26 cellular contexts compared by ENCODE assay signal in genomic region chr20:10157539-10157938, GRCh38.
"Had no signal": no experiment of that assay in that cellular context is flagged by ENCODE, and none has a peak within 500 bp of the region (broad histone marks: within the 10 kb centered on the region; RNA-seq: fewer than 3 reads in every experiment).

No MANE protein-coding gene starts in this region.

- ATAC-seq: foreskin keratinocyte; gastroesophageal sphincter; heart left ventricle; left cardiac atrium; left lung; naive thymus-derived CD8-positive, alpha-beta T cell; sciatic nerve had no signal

- H3K27me3 ChIP-seq: esophagus muscularis mucosa, left lung, right atrium auricular region, stomach, thyroid gland, vagina had no signal

- DNase-seq: dermis blood vessel endothelial cell; effector memory CD4-positive, alpha-beta T cell; foreskin keratinocyte; heart left ventricle; hippocampal formation; left cardiac atrium; left lung; mesenchymal stem cell; midbrain; naive thymus-derived CD8-positive, alpha-beta T cell; nephron progenitor cell; stimulated activated CD4-positive, alpha-beta T cell treated with anti-CD3 and anti-CD28 coated beads, Interleukin-12 subunit alpha, Interleukin-12 subunit beta, amount 100 ng/mL, for 4 hours; stimulated activated CD4-positive, alpha-beta T cell treated with anti-CD3 and anti-CD28 coated beads, Interleukin-1b, Interleukin-23, amount 100 ng/mL, for 48 hours; stimulated activated CD4-positive, alpha-beta T cell treated with anti-CD3 and anti-CD28 coated beads, Interleukin-4, amount 100 ng/mL, for 1 hour; stimulated activated CD8-positive, alpha-beta memory T cell treated with anti-CD3 and anti-CD28 coated beads, Interleukin-4, amount 100 ng/mL, for 48 hours; stimulated activated naive CD4-positive, alpha-beta T cell; stomach; thyroid gland; trophoblast cell had no signal

- H3K36me3 Mint-ChIP-seq: naive thymus-derived CD8-positive, alpha-beta T cell had no signal

- H3K4me3 Mint-ChIP-seq: naive thymus-derived CD8-positive, alpha-beta T cell; nephron progenitor cell had no signal

- H3K27ac Mint-ChIP-seq: naive thymus-derived CD8-positive, alpha-beta T cell; nephron progenitor cell had no signal

- H3K4me1 ChIP-seq: esophagus muscularis mucosa, foreskin keratinocyte, gastroesophageal sphincter, heart left ventricle, left lung, prostate gland, right atrium auricular region, stomach, thyroid gland, vagina had no signal

- H3K9me3 ChIP-seq: esophagus muscularis mucosa, gastroesophageal sphincter, left lung, prostate gland, right atrium auricular region, stomach, thyroid gland, vagina had no signal

- H3K4me3 ChIP-seq: esophagus muscularis mucosa, gastroesophageal sphincter, heart left ventricle, left lung, prostate gland, right atrium auricular region, smooth muscle cell, stomach, thyroid gland, vagina had no signal

- H3K36me3 ChIP-seq: esophagus muscularis mucosa, gastroesophageal sphincter, heart left ventricle, left lung, prostate gland, right atrium auricular region, stomach, thyroid gland, vagina had no signal

- H3K4me1 Mint-ChIP-seq: naive thymus-derived CD8-positive, alpha-beta T cell; nephron progenitor cell had no signal

- H3K27ac ChIP-seq: esophagus muscularis mucosa, foreskin keratinocyte, gastroesophageal sphincter, heart left ventricle, left lung, prostate gland, right atrium auricular region, stomach, thyroid gland, vagina had no signal
